In genomic region chr3:42701371-42702065, GRCh38 we compare ENCODE assay signal across 8 cellular contexts. TPM values are rescaled to one million over a fixed set of nuclear protein-coding genes. Genes with fewer than 3 reads are reported as not detected.
DNase-seq lines count a peak whose midpoint lies in the region; ATAC-seq and TF ChIP-seq lines count a peak whose summit lies in the region.

No MANE protein-coding gene starts in this region.

- no peak overlapping the region for H3K27ac ChIP-seq in lower lobe of right lung
- no peak overlapping the region for H3K27ac ChIP-seq in sigmoid colon

- H3K27me3 ChIP-seq in lower lobe of right lung (ENCODE audit: low read depth) (no peaks in the 10 kb centered on the region), sigmoid colon (no peaks in the 10 kb centered on the region)

- no peaks in the 10 kb centered on the region for H3K4me1 ChIP-seq in lower lobe of right lung
- no peaks in the 10 kb centered on the region for H3K4me1 ChIP-seq in sigmoid colon

- intact Hi-C loops in lower lobe of right lung (cut with DNase I): no loop called here
- intact Hi-C loops in sigmoid colon (cut with DNase I): no loop called here

- no peaks in the 10 kb centered on the region for H3K9me3 ChIP-seq in lower lobe of right lung
- no peaks in the 10 kb centered on the region for H3K9me3 ChIP-seq in sigmoid colon

- H3K36me3 ChIP-seq in lower lobe of right lung: no peaks in the 10 kb centered on the region
- no peaks in the 10 kb centered on the region for H3K36me3 ChIP-seq in sigmoid colon

- 32% methylated on average over 15 of the region's 15 CpGs for WGBS in sigmoid colon, 2 donors

- peak in 12 of 14 donors; percentile 39 to 83 (median 62) for DNase-seq in C1 segment of cervical spinal cord (lab: John Stamatoyannopoulos, UW)
- peak; percentile 61 for DNase-seq in KBM-7
- peak; percentile 60 for DNase-seq in activated CD4-positive, CD25-positive, alpha-beta regulatory T cell treated with anti-CD3 and anti-CD28 coated beads, Interleukin-2, amount 50 U/mL, for 72 hours
- peak; percentile 49 for DNase-seq in cerebellar cortex (ENCODE audit: low spot score)
- DNase-seq in lower lobe of right lung: peak; percentile 67
- peak; percentile 8 for DNase-seq in stimulated activated CD8-positive, alpha-beta memory T cell treated with anti-CD3 and anti-CD28 coated beads, Interleukin-15, amount 100 ng/mL, for 1 hour (ENCODE audit: low read depth)
- DNase-seq in sigmoid colon: no peak

- in situ Hi-C loops in KBM-7 (cut with MboI; ENCODE audit: low pct_unique_long_range_greater_than_20kb, low sequenced_read_pairs): no loop called here

- no peak overlapping the region for H3K4me3 ChIP-seq in lower lobe of right lung
- H3K4me3 ChIP-seq in sigmoid colon: no peak overlapping the region

- ATAC-seq in lower lobe of right lung (peak; percentile 67 to 75), HG02763 (IDR thresholded peaks at IDR 0.05; ENCODE audit: unreplicated experiment) (no peak)

- no peak for TF ChIP-seq CTCF in lower lobe of right lung (IDR thresholded peaks at IDR 0.05)
- TF ChIP-seq CTCF in sigmoid colon (IDR thresholded peaks at IDR 0.05): no peak

- TF ChIP-seq EP300 in sigmoid colon (IDR thresholded peaks at IDR 0.05): no peak

- TF ChIP-seq POLR2A in sigmoid colon (IDR thresholded peaks at IDR 0.05): no peak

RNA-seq across cellular contexts. Expression of gene HHATL, which starts 1.1 kb away (rescaled TPM):
- total RNA-seq in lower lobe of right lung: 1.0 TPM
- not detected for total RNA-seq in sigmoid colon
- polyA plus RNA-seq in sigmoid colon: 1 to 10 TPM in 1 of 3 donors, under 1 TPM in 1, not detected in 1; 0.31 to 1.4 TPM

RNA-seq across cellular contexts. Expression of gene KLHL40, which starts 16.2 kb away (rescaled TPM):
- not detected for total RNA-seq in lower lobe of right lung
- total RNA-seq in sigmoid colon: under 1 TPM in 1 of 4 donors, not detected in 3; under 0.01 TPM
- not detected for polyA plus RNA-seq in sigmoid colon

RNA-seq across cellular contexts. Expression of gene ZBTB47, which starts 48.0 kb away (rescaled TPM):
- total RNA-seq in lower lobe of right lung (20.0 TPM), sigmoid colon (10 to 100 TPM; 34.9 to 74.8 (median 56.9) TPM)
- polyA plus RNA-seq in sigmoid colon: 10 to 100 TPM in 1 of 3 donors, 1 to 10 TPM in 2; 6.2 to 21.0 (median 9.5) TPM
